10 cellular contexts compared by ENCODE assay signal in genomic region chr18:13641551-13642439, GRCh38.
DNase-seq lines count a peak whose midpoint lies in the region; ATAC-seq and TF ChIP-seq lines count a peak whose summit lies in the region.
"Had no signal": no experiment of that assay in that cellular context is flagged by ENCODE, and none has a peak within 500 bp of the region (broad histone marks: within the 10 kb centered on the region; RNA-seq: fewer than 3 reads in every experiment).

No MANE protein-coding gene starts in this region.

- H3K27ac Mint-ChIP-seq in activated CD4-positive, alpha-beta memory T cell treated with anti-CD3 and anti-CD28 coated beads, Interleukin-2, amount 10 ng/mL, durations not matched to agents 7 days and 5 days = no peak overlapping the region

- no peaks in the 10 kb centered on the region for H3K4me1 Mint-ChIP-seq in activated CD4-positive, alpha-beta memory T cell treated with anti-CD3 and anti-CD28 coated beads, Interleukin-2, amount 10 ng/mL, durations not matched to agents 7 days and 5 days

- peaks cover 13% of the 10 kb centered on the region for H3K36me3 Mint-ChIP-seq in activated CD4-positive, alpha-beta memory T cell treated with anti-CD3 and anti-CD28 coated beads, Interleukin-2, amount 10 ng/mL, durations not matched to agents 7 days and 5 days (ENCODE audit: low read depth)

- CTCF ChIA-PET in activated CD4-positive, alpha-beta memory T cell treated with anti-CD3 and anti-CD28 coated beads, Interleukin-2, amount 10 ng/mL, durations not matched to agents 7 days and 5 days (lab: Charles Lee) = no interaction called here

- no peak overlapping the region for H3K4me3 Mint-ChIP-seq in activated CD4-positive, alpha-beta memory T cell treated with anti-CD3 and anti-CD28 coated beads, Interleukin-2, amount 10 ng/mL, durations not matched to agents 7 days and 5 days

- H3K27me3 Mint-ChIP-seq in activated CD4-positive, alpha-beta memory T cell treated with anti-CD3 and anti-CD28 coated beads, Interleukin-2, amount 10 ng/mL, durations not matched to agents 7 days and 5 days = no peaks in the 10 kb centered on the region

- no peaks in the 10 kb centered on the region for H3K27me3 ChIP-seq in dorsolateral prefrontal cortex

- DNase-seq in D341Med (ENCODE audit: low spot score) = peak; percentile 47
- no peak for DNase-seq in dorsolateral prefrontal cortex
- peak; percentile 16 for DNase-seq in iris pigment epithelial cell (ENCODE audit: low read depth)
- DNase-seq in sciatic nerve (ENCODE audit: low spot score) = no peak
- no peak for DNase-seq in DMS114 treated with DMSO at 0.1 percent for 48 hours (lab: John Stamatoyannopoulos, UW; ENCODE audit: unreplicated experiment)
- no peak for DNase-seq in activated CD4-positive, alpha-beta memory T cell treated with anti-CD3 and anti-CD28 coated beads, Interleukin-2, amount 10 ng/mL, durations not matched to agents 7 days and 5 days
- no peak for DNase-seq in HUDEP-2 (lab: John Stamatoyannopoulos, UW; ENCODE audit: unreplicated experiment in 76 of 76)
- DNase-seq in LoVo (ENCODE audit: low spot score) = no peak
- DNase-seq: KG1; stimulated activated CD4-positive, alpha-beta T cell treated with anti-CD3 and anti-CD28 coated beads, Interleukin-2, amount 100 ng/mL, for 24 hours had no signal

- peak overlapping the region in 54 of 59 donors; percentile 6 to 98 (median 68) for H3K27ac ChIP-seq in dorsolateral prefrontal cortex

- peak overlapping the region in 38 of 59 donors; percentile 4 to 53 (median 24) for H3K4me3 ChIP-seq in dorsolateral prefrontal cortex

- H3K9me3 Mint-ChIP-seq in activated CD4-positive, alpha-beta memory T cell treated with anti-CD3 and anti-CD28 coated beads, Interleukin-2, amount 10 ng/mL, durations not matched to agents 7 days and 5 days = no peaks in the 10 kb centered on the region

- TF ChIP-seq CTCF in dorsolateral prefrontal cortex (IDR thresholded peaks at IDR 0.05 in 54 of 56, conservative IDR thresholded peaks at IDR 0.05 in 2 of 56; ENCODE audit: low read depth in 1 of 56, partially characterized antibody in 56 of 56) = no peak

- POLR2A ChIA-PET in activated CD4-positive, alpha-beta memory T cell treated with anti-CD3 and anti-CD28 coated beads, Interleukin-2, amount 10 ng/mL, durations not matched to agents 7 days and 5 days (lab: Charles Lee) = no interaction called here

- ATAC-seq in sciatic nerve = peak; percentile 67

- intact Hi-C loops in dorsolateral prefrontal cortex (cut with DNase I) (no loop called here), sciatic nerve (cut with DNase I) (no loop called here)

Comparison
In these comparisons a context has a peak if more than half of its experiments do, and no peak if none do; other contexts are left out.
1. DNase-seq: peak in D341Med (single experiment) and iris pigment epithelial cell (single experiment); none in dorsolateral prefrontal cortex (0 of 10), sciatic nerve (single experiment), DMS114 treated with DMSO at 0.1 percent for 48 hours (single experiment), activated CD4-positive, alpha-beta memory T cell treated with anti-CD3 and anti-CD28 coated beads, Interleukin-2, amount 10 ng/mL, durations not matched to agents 7 days and 5 days (single experiment), HUDEP-2 (0 of 76) and LoVo (single experiment).